21 cellular contexts compared by ENCODE assay signal in genomic region chr5:104326966-104327365, GRCh38.
A peak's percentile ranks its signal among the peaks of the same experiment; 100 is the strongest.
DNase-seq lines count a peak whose midpoint lies in the region; ATAC-seq, FAIRE-seq and TF ChIP-seq lines count a peak whose summit lies in the region.
"Had no signal": no experiment of that assay in that cellular context is flagged by ENCODE, and none has a peak within 500 bp of the region (broad histone marks: within the 10 kb centered on the region; RNA-seq: fewer than 3 reads in every experiment).

No MANE protein-coding gene starts in this region.

- no peak for FAIRE-seq in HepG2 (lab: Jason Lieb, UNC)
- no peak for FAIRE-seq in K562 (lab: Jason Lieb, UNC)
- peak; percentile 30 for FAIRE-seq in islet of Langerhans (lab: Jason Lieb, UNC)
- FAIRE-seq: GM12892, H1 had no signal

- CTCF ChIA-PET in HepG2 (lab: Yijun Ruan, JAX; ENCODE audit: low intra/inter-chr PET ratio, low total read pairs) (no interaction called here), K562 (lab: Yijun Ruan, JAX; ENCODE audit: low intra/inter-chr PET ratio) (no interaction called here)

- H4K20me1 ChIP-seq in HepG2 (ENCODE audit: insufficient read depth, low read length) (no peaks in the 10 kb centered on the region), K562 (replicated peaks; ENCODE audit: control insufficient read depth, insufficient read depth, low read length) (no peaks in the 10 kb centered on the region)
- H4K20me1 ChIP-seq: BLaER1 had no signal

- no peaks in the 10 kb centered on the region for H3K9me3 ChIP-seq in HepG2 (ENCODE audit: low read length)
- H3K9me3 ChIP-seq in right lobe of liver, result no peaks in the 10 kb centered on the region
- H3K9me3 ChIP-seq in K562 (replicated peaks; ENCODE audit: control insufficient read depth, insufficient read depth, low read depth, low read length), result no peaks in the 10 kb centered on the region
- H3K9me3 ChIP-seq: BLaER1, Caco-2 had no signal

- intact Hi-C loops in HepG2 (cut with micrococcal nuclease; ENCODE audit: unreplicated experiment) (no loop called here), right lobe of liver (cut with DNase I) (no loop called here), K562 (cut with micrococcal nuclease) (no loop called here)

- H3K4me2 ChIP-seq in HepG2 (ENCODE audit: low read depth, low read length) (no peak overlapping the region), K562 (ENCODE audit: insufficient read depth, low read length) (no peak overlapping the region)
- H3K4me2 ChIP-seq: BLaER1 had no signal

- no peak overlapping the region for H3K27ac ChIP-seq in HepG2 (ENCODE audit: extremely low read length, insufficient read depth, low read length)
- no peak overlapping the region for H3K27ac ChIP-seq in right lobe of liver
- H3K27ac ChIP-seq in K562 (ENCODE audit: extremely low read depth, low read depth, low read length), result no peak overlapping the region
- H3K27ac ChIP-seq in foreskin keratinocyte, result no peak overlapping the region
- H3K27ac ChIP-seq: BLaER1, C4-2B, GM23248 had no signal

- no peaks in the 10 kb centered on the region for H3K27me3 ChIP-seq in HepG2 (ENCODE audit: control insufficient read depth in 1 of 2, insufficient read depth in 2 of 2, low read length in 2 of 2)
- no peaks in the 10 kb centered on the region for H3K27me3 ChIP-seq in right lobe of liver
- no peaks in the 10 kb centered on the region for H3K27me3 ChIP-seq in K562 (ENCODE audit: control insufficient read depth in 2 of 2, insufficient read depth in 2 of 2, low read length in 2 of 2)
- no peaks in the 10 kb centered on the region for H3K27me3 ChIP-seq in foreskin keratinocyte
- H3K27me3 ChIP-seq: BLaER1 had no signal

- H3K4me3 ChIP-seq in HepG2 (replicated peaks in 1 of 3; ENCODE audit: insufficient read depth in 1 of 3, low read depth in 2 of 3, low read length in 3 of 3), result no peak overlapping the region
- no peak overlapping the region for H3K4me3 ChIP-seq in right lobe of liver
- no peak overlapping the region for H3K4me3 ChIP-seq in K562
- H3K4me3 ChIP-seq: BLaER1, GM23248 had no signal

- in situ Hi-C loops in HepG2 (cut with HindIII; ENCODE audit: extremely low pct_ligation_motif_present, low pct_unique_long_range_greater_than_20kb), result no loop called here
- in situ Hi-C loops in K562 (cut with MboI), result no loop called here

- H3K79me2 ChIP-seq in HepG2 (ENCODE audit: insufficient read depth, low read length) (no peaks in the 10 kb centered on the region), K562 (ENCODE audit: control insufficient read depth, insufficient read depth, low read length) (no peaks in the 10 kb centered on the region)

- TF ChIP-seq CTCF in HepG2 (CRISPR knock-in tag; IDR thresholded peaks at IDR 0.05) (no peak), right lobe of liver (IDR thresholded peaks at IDR 0.05) (no peak), K562 (IDR thresholded peaks at IDR 0.05 in 2 of 3, conservative IDR thresholded peaks at IDR 0.05 in 1 of 3; ENCODE audit: insufficient read depth in 2 of 3, low read depth in 1 of 3, low read length in 3 of 3) (no peak), foreskin keratinocyte (conservative IDR thresholded peaks at IDR 0.05) (no peak)

- H3K36me3 ChIP-seq in HepG2 (replicated peaks in 1 of 2; ENCODE audit: control insufficient read depth in 1 of 2, insufficient read depth in 2 of 2, low read length in 2 of 2), result no peaks in the 10 kb centered on the region
- H3K36me3 ChIP-seq in right lobe of liver, result no peaks in the 10 kb centered on the region
- no peaks in the 10 kb centered on the region for H3K36me3 ChIP-seq in K562 (ENCODE audit: control insufficient read depth, insufficient read depth, low read length)
- H3K36me3 ChIP-seq: BLaER1 had no signal

- no peak for DNase-seq in HepG2 (ENCODE audit: low spot score)
- no peak for DNase-seq in right lobe of liver
- no peak for DNase-seq in K562 (ENCODE audit: extremely low read depth in 1 of 4, low spot score in 3 of 4)
- peak; percentile 34 for DNase-seq in putamen (ENCODE audit: low spot score)
- no peak for DNase-seq in GM19240 (ENCODE audit: insufficient read length, low spot score)
- DNase-seq in foreskin keratinocyte, result no peak
- DNase-seq: 8988T; Caco-2; CD4-positive, CD25-positive, alpha-beta regulatory T cell; CD8-positive, alpha-beta T cell; DMS153; DND-41; GM23248; H7; HCEC 1CT had no signal

- no peak for TF ChIP-seq POLR2A in HepG2 (IDR thresholded peaks at IDR 0.05; ENCODE audit: insufficient read depth in 1 of 2, low read depth in 2 of 2, low read length in 2 of 2)
- no peak for TF ChIP-seq POLR2A in right lobe of liver (IDR thresholded peaks at IDR 0.05)
- no peak for TF ChIP-seq POLR2A in K562 (conservative IDR thresholded peaks at IDR 0.05)

- BruUV-seq in HepG2 (replicated peaks; lab: Mats Ljungman, UMichigan) (no TSS peak), K562 (replicated peaks; lab: Mats Ljungman, UMichigan) (no TSS peak)

- TF ChIP-seq EP300 in HepG2 (IDR thresholded peaks at IDR 0.05; ENCODE audit: low read depth in 2 of 2, low read length in 2 of 2), result no peak
- TF ChIP-seq EP300 in HepG2 (CRISPR knock-in tag; IDR thresholded peaks at IDR 0.05; ENCODE audit: borderline replicate concordance), result no peak
- no peak for TF ChIP-seq EP300 in K562 (IDR thresholded peaks at IDR 0.05; ENCODE audit: low read length)

- no peak overlapping the region for H3K9ac ChIP-seq in HepG2 (ENCODE audit: insufficient read depth, low read depth, low read length)
- no peak overlapping the region for H3K9ac ChIP-seq in K562 (ENCODE audit: insufficient read depth in 1 of 2, low read depth in 2 of 2, low read length in 2 of 2)
- H3K9ac ChIP-seq: BLaER1, GM23248 had no signal

- H3K4me1 ChIP-seq in HepG2 (ENCODE audit: insufficient read depth, low read length) (no peaks in the 10 kb centered on the region), right lobe of liver (no peaks in the 10 kb centered on the region), K562 (replicated peaks in 1 of 2; ENCODE audit: control insufficient read depth in 2 of 2, insufficient read depth in 2 of 2, low read length in 2 of 2) (no peaks in the 10 kb centered on the region), foreskin keratinocyte (no peaks in the 10 kb centered on the region)
- H3K4me1 ChIP-seq: Caco-2 had no signal

- H3K9me1 ChIP-seq in K562 (ENCODE audit: control insufficient read depth, insufficient read depth, low read length), result no peaks in the 10 kb centered on the region

- POLR2A ChIA-PET in HepG2 (lab: Yijun Ruan, JAX) (no interaction called here), K562 (lab: Yijun Ruan, JAX) (no interaction called here)

- H2AFZ ChIP-seq in HepG2 (ENCODE audit: low read length) (no peak overlapping the region), K562 (ENCODE audit: low read depth, low read length) (no peak overlapping the region)
- H2AFZ ChIP-seq: GM23248 had no signal

- no peak for ATAC-seq in HepG2
- ATAC-seq in right lobe of liver, result no peak
- no peak for ATAC-seq in K562
- no peak for ATAC-seq in HG03139 (IDR thresholded peaks at IDR 0.05; ENCODE audit: unreplicated experiment)
- ATAC-seq in foreskin keratinocyte, result no peak
- ATAC-seq: CD8-positive, alpha-beta T cell had no signal

- no peak for TF ChIP-seq RAD21 in HepG2 (CRISPR knock-in tag; IDR thresholded peaks at IDR 0.05)
- no peak for TF ChIP-seq RAD21 in K562 (CRISPR knock-in tag; conservative IDR thresholded peaks at IDR 0.05 in 1 of 2, IDR thresholded peaks at IDR 0.05 in 1 of 2)

TF ChIP-seq in HepG2, 621 proteins besides CTCF, POLR2A, EP300 and RAD21 (continues in another document):
- TF ChIP-seq ZSCAN29 (CRISPR knock-in tag; conservative IDR thresholded peaks at IDR 0.05), result no peak
- TF ChIP-seq SKI (IDR thresholded peaks at IDR 0.05; ENCODE audit: partially characterized antibody), result no peak
- TF ChIP-seq MAFK (conservative IDR thresholded peaks at IDR 0.05 in 1 of 2, IDR thresholded peaks at IDR 0.05 in 1 of 2; ENCODE audit: low read length in 2 of 2), result peak; percentile 75 to 86
- no peak for TF ChIP-seq KLF6 (CRISPR knock-in tag; IDR thresholded peaks at IDR 0.05)
- TF ChIP-seq MAFF (IDR thresholded peaks at IDR 0.05; ENCODE audit: low read depth, low read length), result peak; percentile 81

TF ChIP-seq in K562, 482 proteins besides CTCF, POLR2A, EP300 and RAD21:
- TF ChIP-seq ZNF12 (CRISPR knock-in tag; IDR thresholded peaks at IDR 0.05) (no peak), SRSF3 (IDR thresholded peaks at IDR 0.05; ENCODE audit: insufficient read depth, low read length) (no peak), RFX1 (IDR thresholded peaks at IDR 0.05) (no peak), ZNF316 (IDR thresholded peaks at IDR 0.05) (peak; percentile 25; the same call in 1 of the 2 replicates)

Comparison
In these comparisons a context has a peak if more than half of its experiments do, and no peak if none do; other contexts are left out.
1. Of the 241 proteins assayed by ChIP-seq in both HepG2 and K562: peak only in HepG2: MAFF and MAFK; only in K562: none; in both: none; in neither: 239.